ENCODE assay signal across 8 cellular contexts in the genomic region with DNA sequence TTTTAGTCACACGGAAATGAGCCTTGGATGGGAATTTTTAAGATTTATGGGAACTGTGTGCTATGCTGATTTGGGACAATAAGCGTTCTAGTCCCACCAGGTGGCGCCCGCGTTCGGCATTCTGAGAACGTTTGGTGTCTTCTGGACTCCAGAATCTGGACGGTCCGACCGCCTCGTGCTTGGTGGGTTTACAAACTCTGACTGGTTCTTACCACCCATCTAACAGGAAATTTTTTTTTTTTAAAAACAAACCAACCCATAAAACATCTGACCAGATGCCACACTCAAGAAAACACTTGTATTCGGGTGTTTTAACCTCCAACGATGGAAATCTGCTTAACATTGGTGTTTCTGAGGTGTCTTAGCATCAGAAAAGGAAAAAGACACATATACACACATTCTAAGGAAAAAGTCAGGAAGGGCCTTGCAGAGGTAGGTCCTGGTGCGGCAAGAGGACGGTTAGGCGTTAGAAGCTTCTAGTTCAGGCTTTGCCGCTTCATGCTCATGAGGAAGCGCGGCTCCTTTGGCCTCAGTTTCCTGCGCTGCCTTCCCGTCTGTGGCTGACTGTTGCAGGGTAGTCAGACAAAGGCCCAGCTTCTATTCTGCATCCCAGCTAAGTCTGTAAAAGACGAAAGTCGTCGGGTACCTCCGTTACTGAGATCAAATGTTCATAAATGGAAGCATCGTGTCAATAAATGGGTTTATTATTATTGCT. TPM values are rescaled to one million over a fixed set of nuclear protein-coding genes. Genes with fewer than 3 reads are reported as not detected.
DNase-seq lines count a peak whose midpoint lies in the region; ATAC-seq, FAIRE-seq and TF ChIP-seq lines count a peak whose summit lies in the region.

No MANE protein-coding gene starts in this region.

- H3K9me3 ChIP-seq in HepG2 (ENCODE audit: low read length) = no peaks in the 10 kb centered on the region

- peak overlapping the region; percentile 87 for H3K4me2 ChIP-seq in HepG2 (ENCODE audit: low read depth, low read length)

- H3K4me3 ChIP-seq in AG09309 (ENCODE audit: control insufficient read depth, low read depth, low read length) = peak overlapping the region; percentile 65
- H3K4me3 ChIP-seq in HepG2 (replicated peaks in 1 of 3; ENCODE audit: insufficient read depth in 1 of 3, low read depth in 2 of 3, low read length in 3 of 3) = peak overlapping the region; percentile 68 to 83 (median 81); a peak in 4 of 6 replicates

- H3K4me1 ChIP-seq in HepG2 (ENCODE audit: insufficient read depth, low read length) = peaks cover 26% of the 10 kb centered on the region

- no peaks in the 10 kb centered on the region for H3K79me2 ChIP-seq in HepG2 (ENCODE audit: insufficient read depth, low read length)

- peak overlapping the region; percentile 61 for H3K9ac ChIP-seq in HepG2 (ENCODE audit: insufficient read depth, low read depth, low read length)

- H3K27me3 ChIP-seq in HepG2 (ENCODE audit: control insufficient read depth in 1 of 2, insufficient read depth in 2 of 2, low read length in 2 of 2) = peaks cover 0 to 8% of the 10 kb centered on the region in 2 experiments; a peak in 3 of 5 replicates

- CTCF ChIA-PET in HepG2 (lab: Yijun Ruan, JAX; ENCODE audit: low intra/inter-chr PET ratio, low total read pairs) = interaction anchor here (0.9 to 3.2 kb wide), 4 partner anchors 24 to 278 kb away, joined by 3 to 33 read pairs (median 4); no protein-coding TSS in a partner anchor

- peak; percentile 61 for DNase-seq in AG09309 (ENCODE audit: low read depth)
- peak; percentile 86 for DNase-seq in HCEC 1CT
- peak; percentile 17 for DNase-seq in NCI-H524 treated with DMSO at 0.1 percent for 48 hours (lab: John Stamatoyannopoulos, UW)
- peak; percentile 67 for DNase-seq in activated CD4-positive, alpha-beta T cell treated with anti-CD3 and anti-CD28 coated beads, Interleukin-2, amount 50 U/mL, for 4 hours
- DNase-seq in dermis blood vessel endothelial cell = peak; percentile 93
- DNase-seq in HepG2 (ENCODE audit: low spot score) = peak; percentile 81
- peak; percentile 59 for DNase-seq in stimulated activated CD4-positive, alpha-beta T cell treated with anti-CD3 and anti-CD28 coated beads, Interleukin-1b, Interleukin-23, amount 100 ng/mL, for 48 hours

- no peaks in the 10 kb centered on the region for H3K36me3 ChIP-seq in HepG2 (replicated peaks in 1 of 2; ENCODE audit: control insufficient read depth in 1 of 2, insufficient read depth in 2 of 2, low read length in 2 of 2)

- in situ Hi-C loops in HepG2 (cut with HindIII; ENCODE audit: extremely low pct_ligation_motif_present, low pct_unique_long_range_greater_than_20kb) = loop anchor here (5.0 to 25.0 kb wide), 2 partner anchors 33 to 278 kb away; partner anchors contain the start of gene FCMR

- 41% methylated on average over 22 of the region's 26 CpGs for WGBS in HepG2 (ENCODE audit: low lambda C conversion rate)

- BruUV-seq in HepG2 (replicated peaks; lab: Mats Ljungman, UMichigan) = TSS peak; percentile 94

- no peaks in the 10 kb centered on the region for H4K20me1 ChIP-seq in HepG2 (ENCODE audit: insufficient read depth, low read length)

- no peak for TF ChIP-seq POLR2A in HepG2 (IDR thresholded peaks at IDR 0.05; ENCODE audit: insufficient read depth in 1 of 2, low read depth in 2 of 2, low read length in 2 of 2)

- TF ChIP-seq CTCF in AG09309 (IDR thresholded peaks at IDR 0.05; ENCODE audit: control insufficient read depth, insufficient read depth, low read depth, low read length, missing control alignments) = peak; percentile 82
- peak; percentile 83 for TF ChIP-seq CTCF in HepG2 (CRISPR knock-in tag; IDR thresholded peaks at IDR 0.05)

- TF ChIP-seq EP300 in HepG2 (IDR thresholded peaks at IDR 0.05; ENCODE audit: low read depth in 2 of 2, low read length in 2 of 2) (no peak), HepG2 (CRISPR knock-in tag; IDR thresholded peaks at IDR 0.05; ENCODE audit: borderline replicate concordance) (no peak)

- POLR2A ChIA-PET in HepG2 (lab: Yijun Ruan, JAX) = interaction anchor here (1.0 to 1.9 kb wide), 7 partner anchors 15 to 57 kb away, joined by 3 to 19 read pairs (median 6); partner anchors contain the start of gene EIF2D

- ATAC-seq in HepG2 = peak; percentile 45
- ATAC-seq in HG02588 (IDR thresholded peaks at IDR 0.05; ENCODE audit: unreplicated experiment) = no peak

- FAIRE-seq in HepG2 (lab: Jason Lieb, UNC) = peak; percentile 71

- intact Hi-C loops in HepG2 (cut with micrococcal nuclease; ENCODE audit: unreplicated experiment) = loop anchor here (1.0 to 5.0 kb wide), 5 partner anchors 22 to 348 kb away; partner anchors contain the start of gene EIF2D

- no peak for TF ChIP-seq RAD21 in HepG2 (CRISPR knock-in tag; IDR thresholded peaks at IDR 0.05)

- H2AFZ ChIP-seq in HepG2 (ENCODE audit: low read length) = peak overlapping the region; percentile 81

- H3K27ac ChIP-seq in HepG2 (ENCODE audit: extremely low read length, insufficient read depth, low read length) = no peak overlapping the region

RNA-seq across cellular contexts. Expression of gene DYRK3, which starts 0.8 kb away (rescaled TPM):
- total RNA-seq in dermis blood vessel endothelial cell (11.4 and 12.6 TPM in 2 replicates), HepG2 (2016; rRNA removed; fragmentation: Illumina TruSeq; extraction: Trizol) (2.8 and 4.1 TPM in 2 replicates)
- 0.44 and 0.81 TPM in 2 replicates for total RNA-seq in HepG2 (2016; cell fraction: cytosol; rRNA removed; fragmentation: Illumina TruSeq; extraction: Trizol; ENCODE audit: low read depth)
- total RNA-seq in HepG2 (2016; cell fraction: insoluble cytoplasmic fraction; rRNA removed; fragmentation: Illumina TruSeq; extraction: Trizol) = 3.1 and 4.0 TPM in 2 replicates
- total RNA-seq in HepG2 (2016; cell fraction: membrane; rRNA removed; fragmentation: Illumina TruSeq; extraction: Trizol) = 1.4 and 1.5 TPM in 2 replicates
- total RNA-seq in HepG2 (2016; cell fraction: nucleus; rRNA removed; fragmentation: Illumina TruSeq; extraction: Trizol) = 1.7 and 2.7 TPM in 2 replicates
- 0.48 and 0.50 TPM in 2 replicates for polyA plus RNA-seq in HepG2 (2011; rRNA removed)
- polyA plus RNA-seq in HepG2 (2011; cell fraction: cytosol; rRNA removed) = 0.31 and 0.43 TPM in 2 replicates
- 0.29 and 0.58 TPM in 2 replicates for polyA plus RNA-seq in HepG2 (2011; cell fraction: nucleus; rRNA removed)
- 0.40 and 0.43 TPM in 2 replicates for polyA plus RNA-seq in HepG2 (2012)
- 0.10 and 0.25 TPM in 2 replicates for polyA plus RNA-seq in HepG2 (2016; cell fraction: cytosol; fragmentation: Illumina TruSeq; extraction: Trizol; ENCODE audit: low read depth)
- polyA plus RNA-seq in HepG2 (2016; cell fraction: insoluble cytoplasmic fraction; fragmentation: Illumina TruSeq; extraction: Trizol; ENCODE audit: low read depth) = 1.7 and 2.1 TPM in 2 replicates
- 0.34 and 0.35 TPM in 2 replicates for polyA plus RNA-seq in HepG2 (2016; cell fraction: membrane; fragmentation: Illumina TruSeq; extraction: Trizol; ENCODE audit: low read depth)
- polyA plus RNA-seq in HepG2 (2016; cell fraction: nucleus; fragmentation: Illumina TruSeq; extraction: Trizol; ENCODE audit: insufficient read depth, low read depth) = 1.0 and 1.5 TPM in 2 replicates
- 0.80 and 17.9 TPM in 2 replicates for polyA minus RNA-seq in HepG2 (2011; rRNA and poly(A)+ RNA removed; ENCODE audit: low replicate concordance)
- 0.40 and 1.7 TPM in 2 replicates for polyA minus RNA-seq in HepG2 (2011; cell fraction: cytosol; rRNA and poly(A)+ RNA removed)
- 1.2 and 2.0 TPM in 2 replicates for polyA minus RNA-seq in HepG2 (2011; cell fraction: nucleus; rRNA and poly(A)+ RNA removed)

RNA-seq across cellular contexts. Expression of gene EIF2D, which starts 22.3 kb away (rescaled TPM):
- 66.1 and 69.9 TPM in 2 replicates for total RNA-seq in dermis blood vessel endothelial cell
- total RNA-seq in HepG2 (2016; rRNA removed; fragmentation: Illumina TruSeq; extraction: Trizol) = 45.1 and 47.5 TPM in 2 replicates
- total RNA-seq in HepG2 (2016; cell fraction: cytosol; rRNA removed; fragmentation: Illumina TruSeq; extraction: Trizol; ENCODE audit: low read depth) = 43.1 and 44.2 TPM in 2 replicates
- total RNA-seq in HepG2 (2016; cell fraction: insoluble cytoplasmic fraction; rRNA removed; fragmentation: Illumina TruSeq; extraction: Trizol) = 44.4 and 45.6 TPM in 2 replicates
- 66.4 and 71.1 TPM in 2 replicates for total RNA-seq in HepG2 (2016; cell fraction: membrane; rRNA removed; fragmentation: Illumina TruSeq; extraction: Trizol)
- 33.0 and 33.9 TPM in 2 replicates for total RNA-seq in HepG2 (2016; cell fraction: nucleus; rRNA removed; fragmentation: Illumina TruSeq; extraction: Trizol)
- polyA plus RNA-seq in HepG2 (2011; rRNA removed) = 61.1 and 64.9 TPM in 2 replicates
- 57.5 and 59.2 TPM in 2 replicates for polyA plus RNA-seq in HepG2 (2011; cell fraction: cytosol; rRNA removed)
- polyA plus RNA-seq in HepG2 (2011; cell fraction: nucleus; rRNA removed) = 50.4 and 55.0 TPM in 2 replicates
- 35.2 and 37.1 TPM in 2 replicates for polyA plus RNA-seq in HepG2 (2012)
- polyA plus RNA-seq in HepG2 (2016; cell fraction: cytosol; fragmentation: Illumina TruSeq; extraction: Trizol; ENCODE audit: low read depth) = 51.1 and 52.3 TPM in 2 replicates
- 56.4 and 58.1 TPM in 2 replicates for polyA plus RNA-seq in HepG2 (2016; cell fraction: insoluble cytoplasmic fraction; fragmentation: Illumina TruSeq; extraction: Trizol; ENCODE audit: low read depth)
- polyA plus RNA-seq in HepG2 (2016; cell fraction: membrane; fragmentation: Illumina TruSeq; extraction: Trizol; ENCODE audit: low read depth) = 76.1 and 77.6 TPM in 2 replicates
- 56.2 and 57.6 TPM in 2 replicates for polyA plus RNA-seq in HepG2 (2016; cell fraction: nucleus; fragmentation: Illumina TruSeq; extraction: Trizol; ENCODE audit: insufficient read depth, low read depth)
- 48.8 and 93.5 TPM in 2 replicates for polyA minus RNA-seq in HepG2 (2011; rRNA and poly(A)+ RNA removed; ENCODE audit: low replicate concordance)
- 21.5 and 22.3 TPM in 2 replicates for polyA minus RNA-seq in HepG2 (2011; cell fraction: cytosol; rRNA and poly(A)+ RNA removed)
- 31.9 and 36.3 TPM in 2 replicates for polyA minus RNA-seq in HepG2 (2011; cell fraction: nucleus; rRNA and poly(A)+ RNA removed)

RNA-seq across cellular contexts. Expression of gene MAPKAPK2, which starts 50.2 kb away (rescaled TPM):
- total RNA-seq in dermis blood vessel endothelial cell (33.7 and 50.8 TPM in 2 replicates), HepG2 (2016; rRNA removed; fragmentation: Illumina TruSeq; extraction: Trizol) (14.5 and 16.6 TPM in 2 replicates)
- 11.7 and 13.0 TPM in 2 replicates for total RNA-seq in HepG2 (2016; cell fraction: cytosol; rRNA removed; fragmentation: Illumina TruSeq; extraction: Trizol; ENCODE audit: low read depth)
- total RNA-seq in HepG2 (2016; cell fraction: insoluble cytoplasmic fraction; rRNA removed; fragmentation: Illumina TruSeq; extraction: Trizol) = 11.8 and 16.6 TPM in 2 replicates
- 26.9 and 28.5 TPM in 2 replicates for total RNA-seq in HepG2 (2016; cell fraction: membrane; rRNA removed; fragmentation: Illumina TruSeq; extraction: Trizol)
- total RNA-seq in HepG2 (2016; cell fraction: nucleus; rRNA removed; fragmentation: Illumina TruSeq; extraction: Trizol) = 15.3 TPM in 2 replicates
- polyA plus RNA-seq in HepG2 (2011; rRNA removed) = 34.0 and 40.1 TPM in 2 replicates
- 28.8 and 30.9 TPM in 2 replicates for polyA plus RNA-seq in HepG2 (2011; cell fraction: cytosol; rRNA removed)
- 60.6 and 63.0 TPM in 2 replicates for polyA plus RNA-seq in HepG2 (2011; cell fraction: nucleus; rRNA removed)
- 17.3 and 31.0 TPM in 2 replicates for polyA plus RNA-seq in HepG2 (2012)
- polyA plus RNA-seq in HepG2 (2016; cell fraction: cytosol; fragmentation: Illumina TruSeq; extraction: Trizol; ENCODE audit: low read depth) = 13.8 and 14.2 TPM in 2 replicates
- 17.8 and 22.4 TPM in 2 replicates for polyA plus RNA-seq in HepG2 (2016; cell fraction: insoluble cytoplasmic fraction; fragmentation: Illumina TruSeq; extraction: Trizol; ENCODE audit: low read depth)
- 32.7 and 35.8 TPM in 2 replicates for polyA plus RNA-seq in HepG2 (2016; cell fraction: membrane; fragmentation: Illumina TruSeq; extraction: Trizol; ENCODE audit: low read depth)
- 41.1 and 43.4 TPM in 2 replicates for polyA plus RNA-seq in HepG2 (2016; cell fraction: nucleus; fragmentation: Illumina TruSeq; extraction: Trizol; ENCODE audit: insufficient read depth, low read depth)
- polyA minus RNA-seq in HepG2 (2011; rRNA and poly(A)+ RNA removed; ENCODE audit: low replicate concordance) = 50.0 and 68.4 TPM in 2 replicates
- 15.6 and 16.3 TPM in 2 replicates for polyA minus RNA-seq in HepG2 (2011; cell fraction: cytosol; rRNA and poly(A)+ RNA removed)
- polyA minus RNA-seq in HepG2 (2011; cell fraction: nucleus; rRNA and poly(A)+ RNA removed) = 24.2 and 25.9 TPM in 2 replicates

Comparison
In these comparisons a context has a peak if more than half of its experiments do, and no peak if none do; other contexts are left out.
1. DNase-seq: peak in every context shown above with its lines; median percentile 93 in dermis blood vessel endothelial cell; 86 in HCEC 1CT; 81 in HepG2; 67 in activated CD4-positive, alpha-beta T cell treated with anti-CD3 and anti-CD28 coated beads, Interleukin-2, amount 50 U/mL, for 4 hours; 61 in AG09309; 59 in stimulated activated CD4-positive, alpha-beta T cell treated with anti-CD3 and anti-CD28 coated beads, Interleukin-1b, Interleukin-23, amount 100 ng/mL, for 48 hours; 17 in NCI-H524 treated with DMSO at 0.1 percent for 48 hours.